In the genomic region with DNA sequence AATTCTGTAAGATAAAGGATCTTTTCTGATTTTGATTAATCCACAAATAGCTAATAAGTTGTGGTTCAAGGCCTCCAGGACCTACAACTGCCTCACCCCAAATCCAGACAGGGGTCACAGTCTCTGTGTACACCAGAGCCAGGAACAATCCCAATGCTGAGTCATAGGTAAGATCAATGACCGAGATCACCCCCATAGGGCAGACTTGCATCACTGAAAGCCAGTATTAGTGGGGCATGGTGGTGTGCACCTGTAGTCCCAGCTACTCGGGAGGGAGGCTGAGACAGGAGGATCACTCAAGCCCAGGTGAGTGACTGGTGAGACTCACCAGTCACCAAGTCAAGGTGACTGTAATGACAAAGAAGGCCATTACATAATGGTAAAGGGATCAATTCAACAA, we compare ENCODE assay signal across 21 cellular contexts.
"Had no signal": no experiment of that assay in that cellular context is flagged by ENCODE, and none has a peak within 500 bp of the region (broad histone marks: within the 10 kb centered on the region; RNA-seq: fewer than 3 reads in every experiment).

No MANE protein-coding gene starts in this region.

- H3K4me3 Mint-ChIP-seq: immature natural killer cell, naive B cell, nephron had no signal

- H3K36me3 ChIP-seq: gastroesophageal sphincter, stomach, thoracic aorta, transverse colon had no signal

- DNase-seq: cortex of kidney; dorsolateral prefrontal cortex; effector CD8-positive, alpha-beta T cell; glutamatergic neuron; immature natural killer cell; left colon; left ventricle myocardium superior; mesendoderm; naive B cell; psoas muscle; retina; small intestine; stimulated activated CD4-positive, alpha-beta T cell treated with anti-CD3 and anti-CD28 coated beads, Interleukin-12 subunit alpha, Interleukin-12 subunit beta, amount 100 ng/mL, for 4 hours; stimulated activated naive CD4-positive, alpha-beta T cell; stomach; substantia nigra; transverse colon had no signal

- H3K4me1 Mint-ChIP-seq: immature natural killer cell, naive B cell had no signal

- H3K4me1 ChIP-seq: gastroesophageal sphincter, psoas muscle, stomach, transverse colon had no signal

- H3K27me3 ChIP-seq: dorsolateral prefrontal cortex, gastroesophageal sphincter, stomach, transverse colon had no signal

- ATAC-seq: gastroesophageal sphincter, left colon, left ventricle myocardium superior, psoas muscle had no signal

- H3K4me3 ChIP-seq: dorsolateral prefrontal cortex, gastroesophageal sphincter, lung, psoas muscle, stomach, thoracic aorta, transverse colon had no signal

- H3K27ac Mint-ChIP-seq: immature natural killer cell, nephron had no signal

- H3K27ac ChIP-seq: dorsolateral prefrontal cortex, gastroesophageal sphincter, psoas muscle, stomach, thoracic aorta, transverse colon had no signal

- H3K36me3 Mint-ChIP-seq: immature natural killer cell had no signal

- H3K9me3 ChIP-seq: gastroesophageal sphincter, psoas muscle, stomach, thoracic aorta, transverse colon had no signal
